ENCODE assay signal across 21 cellular contexts in genomic region chr4:94642561-94642866, GRCh38.
DNase-seq lines count a peak whose midpoint lies in the region; ATAC-seq and TF ChIP-seq lines count a peak whose summit lies in the region.
"Had no signal": no experiment of that assay in that cellular context is flagged by ENCODE, and none has a peak within 500 bp of the region (broad histone marks: within the 10 kb centered on the region; RNA-seq: fewer than 3 reads in every experiment).

No MANE protein-coding gene starts in this region.

- H3K9me3 Mint-ChIP-seq in CD8-positive, alpha-beta memory T cell: no peaks in the 10 kb centered on the region
- H3K9me3 Mint-ChIP-seq: stimulated activated effector memory CD8-positive, alpha-beta T cell treated with anti-CD3 and anti-CD28 coated beads, Interleukin-12 subunit alpha, Interleukin-12 subunit beta, amount 100 ng/mL, for 72 hours; T-cell had no signal

- H3K9me3 ChIP-seq in HCT116 (ENCODE audit: control insufficient read depth in 1 of 2, insufficient read depth in 1 of 2, low read depth in 1 of 2, low read length in 2 of 2): no peaks in the 10 kb centered on the region
- no peaks in the 10 kb centered on the region for H3K9me3 ChIP-seq in psoas muscle
- no peaks in the 10 kb centered on the region for H3K9me3 ChIP-seq in CD8-positive, alpha-beta memory T cell (ENCODE audit: low read length)
- H3K9me3 ChIP-seq: mucosa of descending colon, pancreas, spleen, transverse colon had no signal

- H3K4me3 Mint-ChIP-seq in CD8-positive, alpha-beta memory T cell: no peak overlapping the region
- H3K4me3 Mint-ChIP-seq: stimulated activated effector memory CD8-positive, alpha-beta T cell treated with anti-CD3 and anti-CD28 coated beads, Interleukin-12 subunit alpha, Interleukin-12 subunit beta, amount 100 ng/mL, for 72 hours; T-cell had no signal

- no peak for TF ChIP-seq POLR2A in HCT116 (IDR thresholded peaks at IDR 0.05; ENCODE audit: borderline replicate concordance, extremely low read depth, insufficient read depth, insufficient read length)

- peaks cover 0 to 7% of the 10 kb centered on the region in 2 experiments; a peak in 1 of 4 replicates for H3K36me3 ChIP-seq in HCT116 (ENCODE audit: control insufficient read depth in 1 of 2, insufficient read depth in 2 of 2, low read length in 2 of 2)
- peaks cover 0 to 19% of the 10 kb centered on the region in 2 donors for H3K36me3 ChIP-seq in psoas muscle (ENCODE audit: insufficient read depth in 1 of 2, low read depth in 1 of 2)
- no peaks in the 10 kb centered on the region for H3K36me3 ChIP-seq in CD8-positive, alpha-beta memory T cell (ENCODE audit: insufficient read depth, low read length)
- H3K36me3 ChIP-seq: pancreas had no signal

- H2AFZ ChIP-seq in HCT116 (ENCODE audit: low read depth, low read length, poor library complexity, severe bottlenecking): no peak overlapping the region

- POLR2A ChIA-PET in HCT116 (lab: Charles Lee): no interaction called here
- POLR2A ChIA-PET in CD8-positive, alpha-beta memory T cell (lab: Charles Lee): no interaction called here

- H3K4me3 ChIP-seq in HCT116 (replicated peaks in 1 of 2; ENCODE audit: low read depth in 1 of 2, low read length in 2 of 2): 0 out of 4 replicates have a peak overlapping the region, but pooled peaks of 1 of the 2 experiments have one; percentile 12
- H3K4me3 ChIP-seq in fibroblast of mammary gland (ENCODE audit: control insufficient read depth, low read depth, low read length): no peak overlapping the region
- no peak overlapping the region for H3K4me3 ChIP-seq in psoas muscle
- no peak overlapping the region for H3K4me3 ChIP-seq in CD8-positive, alpha-beta memory T cell (ENCODE audit: low read length)
- H3K4me3 ChIP-seq: mucosa of descending colon, pancreas, spleen, transverse colon had no signal

- RAD21 ChIA-PET in HCT116 (lab: Charles Lee; ENCODE audit: low non-redundant PET in 1 of 2, low total read pairs in 2 of 2, uncharacterized antibody in 2 of 2, unreplicated experiment in 2 of 2): no interaction called here

- intact Hi-C loops in HCT116 (cut with micrococcal nuclease): no loop called here
- intact Hi-C loops in psoas muscle (cut with DNase I): no loop called here

- H3K27me3 Mint-ChIP-seq in CD8-positive, alpha-beta memory T cell: no peaks in the 10 kb centered on the region
- H3K27me3 Mint-ChIP-seq: T-cell had no signal

- no peak for TF ChIP-seq RAD21 in HCT116 (IDR thresholded peaks at IDR 0.05; ENCODE audit: low read depth)

- H3K27ac Mint-ChIP-seq in CD8-positive, alpha-beta memory T cell: no peak overlapping the region
- H3K27ac Mint-ChIP-seq: stimulated activated effector memory CD8-positive, alpha-beta T cell treated with anti-CD3 and anti-CD28 coated beads, Interleukin-12 subunit alpha, Interleukin-12 subunit beta, amount 100 ng/mL, for 72 hours; T-cell had no signal

- ATAC-seq in HCT116: peak; percentile 59
- peak in 2 of 4 donors; percentile 63 for ATAC-seq in psoas muscle
- ATAC-seq in HG02885 (IDR thresholded peaks at IDR 0.05; ENCODE audit: poor library complexity, unreplicated experiment): no peak
- ATAC-seq: mucosa of descending colon; stimulated activated effector memory CD8-positive, alpha-beta T cell treated with anti-CD3 and anti-CD28 coated beads, Interleukin-12 subunit alpha, Interleukin-12 subunit beta, amount 100 ng/mL, for 72 hours; T-cell had no signal

- DNase-seq in HCT116 (ENCODE audit: low read depth, low spot score): peak; percentile 31
- DNase-seq in SW480 (ENCODE audit: low spot score): peak; percentile 22
- peak; percentile 15 for DNase-seq in fibroblast of mammary gland (ENCODE audit: low read depth)
- DNase-seq in psoas muscle: no peak
- no peak for DNase-seq in CD8-positive, alpha-beta memory T cell
- no peak for DNase-seq in ACHN
- no peak for DNase-seq in NCI-H2227 treated with DMSO at 0.1 percent for 48 hours (lab: John Stamatoyannopoulos, UW)
- DNase-seq: activated CD4-positive, CD25-positive, alpha-beta regulatory T cell; amygdala; cortex of kidney; kidney; mucosa of descending colon; NCI-H2107; NCI-H748 treated with DMSO at 0.1 percent for 48 hours; pancreas; RPMI8226; spleen; T-cell; transverse colon had no signal

- H3K79me2 ChIP-seq in HCT116 (ENCODE audit: insufficient read depth, low read length): no peaks in the 10 kb centered on the region

- peak overlapping the region; percentile 4; the same call in 1 of the 2 replicates for H3K27ac ChIP-seq in HCT116 (ENCODE audit: low read depth, low read length)
- H3K27ac ChIP-seq in psoas muscle: peak overlapping the region; percentile 62
- H3K27ac ChIP-seq in CD8-positive, alpha-beta memory T cell (ENCODE audit: low read depth, low read length): no peak overlapping the region
- H3K27ac ChIP-seq: spleen, transverse colon had no signal

- H3K27me3 ChIP-seq in HCT116 (ENCODE audit: insufficient read depth, low read length): no peaks in the 10 kb centered on the region
- H3K27me3 ChIP-seq in psoas muscle (ENCODE audit: insufficient read depth in 3 of 3, low read length in 2 of 3): no peaks in the 10 kb centered on the region
- no peaks in the 10 kb centered on the region for H3K27me3 ChIP-seq in CD8-positive, alpha-beta memory T cell (ENCODE audit: insufficient read depth, low read length, poor library complexity, severe bottlenecking)
- H3K27me3 ChIP-seq: pancreas, spleen, transverse colon had no signal

- H3K4me2 ChIP-seq in HCT116 (ENCODE audit: low read length): peak overlapping the region; percentile 44

- CTCF ChIA-PET in HCT116 (lab: Charles Lee): no interaction called here
- CTCF ChIA-PET in CD8-positive, alpha-beta memory T cell (lab: Charles Lee): no interaction called here

- in situ Hi-C loops in ACHN (cut with HindIII; ENCODE audit: low pct_ligation_motif_present, low pct_unique_long_range_greater_than_20kb, low sequenced_read_pairs): no loop called here

- no peaks in the 10 kb centered on the region for H3K9me2 ChIP-seq in HCT116 (ENCODE audit: insufficient read depth)

- H3K4me1 Mint-ChIP-seq in CD8-positive, alpha-beta memory T cell: no peaks in the 10 kb centered on the region
- H3K4me1 Mint-ChIP-seq: stimulated activated effector memory CD8-positive, alpha-beta T cell treated with anti-CD3 and anti-CD28 coated beads, Interleukin-12 subunit alpha, Interleukin-12 subunit beta, amount 100 ng/mL, for 72 hours; T-cell had no signal

- no TSS peak for BruUV-seq in HCT116 (replicated peaks; lab: Mats Ljungman, UMichigan)

- WGBS in psoas muscle, 3 donors: 21 to 31% (median 26%) methylated on average over 2 of the region's 2 CpGs

- H3K36me3 Mint-ChIP-seq in CD8-positive, alpha-beta memory T cell: peaks cover 15 to 46% (median 20%) of the 10 kb centered on the region in 3 donors

- no peak for TF ChIP-seq CTCF in HCT116 (IDR thresholded peaks at IDR 0.05 in 2 of 3, conservative IDR thresholded peaks at IDR 0.05 in 1 of 3; ENCODE audit: borderline replicate concordance in 1 of 3, insufficient read depth in 1 of 3, low read depth in 2 of 3, low read length in 2 of 3)
- no peak for TF ChIP-seq CTCF in fibroblast of mammary gland (conservative IDR thresholded peaks at IDR 0.05; ENCODE audit: control insufficient read depth, insufficient read depth, low read depth, low read length)
- TF ChIP-seq CTCF in psoas muscle (IDR thresholded peaks at IDR 0.05): no peak

- H4K20me1 ChIP-seq in HCT116 (ENCODE audit: insufficient read depth): no peaks in the 10 kb centered on the region

- H3K4me1 ChIP-seq in HCT116 (ENCODE audit: control insufficient read depth in 1 of 2, insufficient read depth in 2 of 2, low read length in 2 of 2): peaks cover 6 to 26% of the 10 kb centered on the region in 2 experiments
- peaks cover 12% of the 10 kb centered on the region for H3K4me1 ChIP-seq in psoas muscle
- H3K4me1 ChIP-seq in CD8-positive, alpha-beta memory T cell (ENCODE audit: insufficient read depth, low read length): no peaks in the 10 kb centered on the region
- H3K4me1 ChIP-seq: spleen, transverse colon had no signal

- H3K9ac ChIP-seq in HCT116 (ENCODE audit: low read length): 0 out of 2 replicates have a peak overlapping the region, but pooled peaks have one; percentile 5

TF ChIP-seq in HCT116, 20 proteins besides CTCF, POLR2A, EP300 and RAD21:
- TF ChIP-seq, protein P1, sequence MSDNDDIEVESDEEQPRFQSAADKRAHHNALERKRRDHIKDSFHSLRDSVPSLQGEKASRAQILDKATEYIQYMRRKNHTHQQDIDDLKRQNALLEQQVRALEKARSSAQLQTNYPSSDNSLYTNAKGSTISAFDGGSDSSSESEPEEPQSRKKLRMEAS (IDR thresholded peaks at IDR 0.05): no peak

Comparison
In these comparisons a context has a peak if more than half of its experiments do, and no peak if none do; other contexts are left out.
1. DNase-seq: peak in HCT116 (single experiment), SW480 (single experiment) and fibroblast of mammary gland (single experiment); none in psoas muscle (0 of 2), CD8-positive, alpha-beta memory T cell (0 of 5), ACHN (single experiment) and NCI-H2227 treated with DMSO at 0.1 percent for 48 hours (single experiment).